ENCODE assay signal across 16 cellular contexts in genomic region chr5:134055015-134055414, GRCh38. TPM values are rescaled to one million over a fixed set of nuclear protein-coding genes. Genes with fewer than 3 reads are reported as not detected.
DNase-seq lines count a peak whose midpoint lies in the region; ATAC-seq and TF ChIP-seq lines count a peak whose summit lies in the region.
"Had no signal": no experiment of that assay in that cellular context is flagged by ENCODE, and none has a peak within 500 bp of the region (broad histone marks: within the 10 kb centered on the region; RNA-seq: fewer than 3 reads in every experiment).

No MANE protein-coding gene starts in this region.

- in situ Hi-C loops in Panc1 (cut with HindIII; ENCODE audit: low pct_unique_long_range_greater_than_20kb, low sequenced_read_pairs): no loop called here

- no TSS peak for BruUV-seq in Panc1 (replicated peaks; lab: Mats Ljungman, UMichigan)

- peaks cover 26% of the 10 kb centered on the region for H3K4me1 ChIP-seq in Panc1 (ENCODE audit: control insufficient read depth, insufficient read depth, low read length)

- TF ChIP-seq CTCF in Panc1 (IDR thresholded peaks at IDR 0.05): no peak

- H3K27ac ChIP-seq in Panc1 (ENCODE audit: low read length): peak overlapping the region; percentile 8
- H3K27ac ChIP-seq: SJCRH30 had no signal

- H3K4me3 ChIP-seq in Panc1 (ENCODE audit: low read depth in 2 of 2, low read length in 2 of 2): no peak overlapping the region
- H3K4me3 ChIP-seq: GM12878, SJCRH30 had no signal

- peak; percentile 56 for DNase-seq in cardiac septum (ENCODE audit: low spot score)
- no peak for DNase-seq in Right ventricle myocardium superior
- no peak for DNase-seq in Panc1 (ENCODE audit: low read depth, low spot score)
- peak; percentile 78 for DNase-seq in mesenteric fat pad (ENCODE audit: low spot score)
- no peak for DNase-seq in ureter (ENCODE audit: low spot score)
- no peak for DNase-seq in LoVo (ENCODE audit: low spot score)
- DNase-seq: C1 segment of cervical spinal cord, COR-L47, HCEC 1CT, MV-4-11, NCI-H1417 treated with DMSO at 0.1 percent for 48 hours, NCI-H2029, NCI-H510A treated with DMSO at 0.1 percent for 48 hours, SJCRH30 had no signal

- H3K9me3 ChIP-seq in Panc1 (ENCODE audit: control insufficient read depth, insufficient read depth, low read depth, low read length): no peaks in the 10 kb centered on the region
- H3K9me3 ChIP-seq: SJCRH30 had no signal

- no peaks in the 10 kb centered on the region for H3K36me3 ChIP-seq in Panc1 (ENCODE audit: control insufficient read depth, insufficient read depth, low read length)
- H3K36me3 ChIP-seq: SJCRH30 had no signal

- no peaks in the 10 kb centered on the region for H3K27me3 ChIP-seq in Panc1 (ENCODE audit: control insufficient read depth, insufficient read depth, low read length)
- H3K27me3 ChIP-seq: SJCRH30 had no signal

- intact Hi-C loops in cardiac septum (cut with DNase I) (no loop called here), Right ventricle myocardium superior (cut with DNase I) (no loop called here), Panc1 (cut with micrococcal nuclease; ENCODE audit: unreplicated experiment) (no loop called here)

- CTCF ChIA-PET in Panc1 (lab: Charles Lee): no interaction called here

- ATAC-seq in Right ventricle myocardium superior (ENCODE audit: poor library complexity) (no peak), Panc1 (no peak), GM21447 (IDR thresholded peaks at IDR 0.05; ENCODE audit: unreplicated experiment) (no peak)

- POLR2A ChIA-PET in Panc1 (lab: Charles Lee): no interaction called here

RNA-seq across cellular contexts. Expression of gene VDAC1, which starts 50.2 kb away (rescaled TPM):
- total RNA-seq in cardiac septum: 429 TPM
- total RNA-seq in Right ventricle myocardium superior: 475 TPM
- 395 TPM for total RNA-seq in Panc1 (2021; ENCODE audit: unreplicated experiment)
- polyA plus RNA-seq in Panc1 (2012; ENCODE audit: insufficient read length): 502 TPM
- 165 TPM for total RNA-seq in mesenteric fat pad
- total RNA-seq in ureter: 167 TPM

RNA-seq across cellular contexts. Expression of gene TCF7, which starts 59.5 kb away (rescaled TPM):
- total RNA-seq in cardiac septum (2.2 TPM), Right ventricle myocardium superior (2.2 TPM), Panc1 (2021; ENCODE audit: unreplicated experiment) (24.0 TPM), mesenteric fat pad (3.9 TPM), ureter (3.6 TPM)
- polyA plus RNA-seq in Panc1 (2012; ENCODE audit: insufficient read length): 45.5 TPM

Comparison
In these comparisons a context has a peak if more than half of its experiments do, and no peak if none do; other contexts are left out.
1. DNase-seq: peak in cardiac septum (single experiment) and mesenteric fat pad (single experiment); none in Right ventricle myocardium superior (single experiment), Panc1 (single experiment), ureter (single experiment) and LoVo (single experiment).